Comparison of ENCODE assay signal across 1 cellular context in the genomic region with DNA sequence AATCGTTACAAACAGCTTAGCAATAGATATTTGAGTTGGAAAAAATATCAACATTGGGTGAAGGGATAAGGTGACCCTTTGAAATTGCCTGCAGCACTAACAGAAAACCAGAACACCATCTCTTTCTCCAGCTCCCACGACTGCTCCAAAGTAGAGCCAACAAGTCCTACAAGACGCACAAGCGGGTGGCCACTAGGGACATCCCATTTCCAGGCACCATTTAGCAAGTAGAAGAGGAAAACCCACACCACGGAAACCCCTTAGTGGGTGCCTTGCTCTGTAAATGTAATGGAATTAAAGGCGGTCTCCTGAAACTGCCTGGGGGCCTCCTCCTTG.
TF ChIP-seq lines count a peak whose summit lies in the region.

No MANE protein-coding gene starts in this region.

TF ChIP-seq in GM23338, 12 proteins besides CTCF, POLR2A, EP300 and RAD21 (continued from another document):
- TF ChIP-seq, protein P1, sequence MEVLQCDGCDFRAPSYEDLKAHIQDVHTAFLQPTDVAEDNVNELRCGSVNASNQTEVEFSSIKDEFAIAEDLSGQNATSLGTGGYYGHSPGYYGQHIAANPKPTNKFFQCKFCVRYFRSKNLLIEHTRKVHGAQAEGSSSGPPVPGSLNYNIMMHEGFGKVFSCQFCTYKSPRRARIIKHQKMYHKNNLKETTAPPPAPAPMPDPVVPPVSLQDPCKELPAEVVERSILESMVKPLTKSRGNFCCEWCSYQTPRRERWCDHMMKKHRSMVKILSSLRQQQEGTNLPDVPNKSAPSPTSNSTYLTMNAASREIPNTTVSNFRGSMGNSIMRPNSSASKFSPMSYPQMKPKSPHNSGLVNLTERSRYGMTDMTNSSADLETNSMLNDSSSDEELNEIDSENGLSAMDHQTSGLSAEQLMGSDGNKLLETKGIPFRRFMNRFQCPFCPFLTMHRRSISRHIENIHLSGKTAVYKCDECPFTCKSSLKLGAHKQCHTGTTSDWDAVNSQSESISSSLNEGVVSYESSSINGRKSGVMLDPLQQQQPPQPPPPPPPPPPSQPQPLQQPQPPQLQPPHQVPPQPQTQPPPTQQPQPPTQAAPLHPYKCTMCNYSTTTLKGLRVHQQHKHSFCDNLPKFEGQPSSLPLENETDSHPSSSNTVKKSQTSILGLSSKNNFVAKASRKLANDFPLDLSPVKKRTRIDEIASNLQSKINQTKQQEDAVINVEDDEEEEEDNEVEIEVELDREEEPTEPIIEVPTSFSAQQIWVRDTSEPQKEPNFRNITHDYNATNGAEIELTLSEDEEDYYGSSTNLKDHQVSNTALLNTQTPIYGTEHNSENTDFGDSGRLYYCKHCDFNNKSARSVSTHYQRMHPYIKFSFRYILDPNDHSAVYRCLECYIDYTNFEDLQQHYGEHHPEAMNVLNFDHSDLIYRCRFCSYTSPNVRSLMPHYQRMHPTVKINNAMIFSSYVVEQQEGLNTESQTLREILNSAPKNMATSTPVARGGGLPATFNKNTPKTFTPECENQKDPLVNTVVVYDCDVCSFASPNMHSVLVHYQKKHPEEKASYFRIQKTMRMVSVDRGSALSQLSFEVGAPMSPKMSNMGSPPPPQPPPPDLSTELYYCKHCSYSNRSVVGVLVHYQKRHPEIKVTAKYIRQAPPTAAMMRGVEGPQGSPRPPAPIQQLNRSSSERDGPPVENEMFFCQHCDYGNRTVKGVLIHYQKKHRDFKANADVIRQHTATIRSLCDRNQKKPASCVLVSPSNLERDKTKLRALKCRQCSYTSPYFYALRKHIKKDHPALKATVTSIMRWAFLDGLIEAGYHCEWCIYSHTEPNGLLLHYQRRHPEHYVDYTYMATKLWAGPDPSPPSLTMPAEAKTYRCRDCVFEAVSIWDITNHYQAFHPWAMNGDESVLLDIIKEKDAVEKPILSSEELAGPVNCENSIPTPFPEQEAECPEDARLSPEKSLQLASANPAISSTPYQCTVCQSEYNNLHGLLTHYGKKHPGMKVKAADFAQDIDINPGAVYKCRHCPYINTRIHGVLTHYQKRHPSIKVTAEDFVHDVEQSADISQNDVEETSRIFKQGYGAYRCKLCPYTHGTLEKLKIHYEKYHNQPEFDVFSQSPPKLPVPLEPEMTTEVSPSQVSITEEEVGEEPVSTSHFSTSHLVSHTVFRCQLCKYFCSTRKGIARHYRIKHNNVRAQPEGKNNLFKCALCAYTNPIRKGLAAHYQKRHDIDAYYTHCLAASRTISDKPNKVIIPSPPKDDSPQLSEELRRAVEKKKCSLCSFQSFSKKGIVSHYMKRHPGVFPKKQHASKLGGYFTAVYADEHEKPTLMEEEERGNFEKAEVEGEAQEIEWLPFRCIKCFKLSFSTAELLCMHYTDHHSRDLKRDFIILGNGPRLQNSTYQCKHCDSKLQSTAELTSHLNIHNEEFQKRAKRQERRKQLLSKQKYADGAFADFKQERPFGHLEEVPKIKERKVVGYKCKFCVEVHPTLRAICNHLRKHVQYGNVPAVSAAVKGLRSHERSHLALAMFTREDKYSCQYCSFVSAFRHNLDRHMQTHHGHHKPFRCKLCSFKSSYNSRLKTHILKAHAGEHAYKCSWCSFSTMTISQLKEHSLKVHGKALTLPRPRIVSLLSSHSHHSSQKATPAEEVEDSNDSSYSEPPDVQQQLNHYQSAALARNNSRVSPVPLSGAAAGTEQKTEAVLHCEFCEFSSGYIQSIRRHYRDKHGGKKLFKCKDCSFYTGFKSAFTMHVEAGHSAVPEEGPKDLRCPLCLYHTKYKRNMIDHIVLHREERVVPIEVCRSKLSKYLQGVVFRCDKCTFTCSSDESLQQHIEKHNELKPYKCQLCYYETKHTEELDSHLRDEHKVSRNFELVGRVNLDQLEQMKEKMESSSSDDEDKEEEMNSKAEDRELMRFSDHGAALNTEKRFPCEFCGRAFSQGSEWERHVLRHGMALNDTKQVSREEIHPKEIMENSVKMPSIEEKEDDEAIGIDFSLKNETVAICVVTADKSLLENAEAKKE (CRISPR knock-in tag; IDR thresholded peaks at IDR 0.05) = no peak
- TF ChIP-seq EZH2 (IDR thresholded peaks at IDR 0.05; ENCODE audit: low read depth, unreplicated experiment) = no peak
- no peak for TF ChIP-seq STAT1 (IDR thresholded peaks at IDR 0.05; ENCODE audit: unreplicated experiment)
